ENCODE assay signal across 8 cellular contexts in the genomic region with DNA sequence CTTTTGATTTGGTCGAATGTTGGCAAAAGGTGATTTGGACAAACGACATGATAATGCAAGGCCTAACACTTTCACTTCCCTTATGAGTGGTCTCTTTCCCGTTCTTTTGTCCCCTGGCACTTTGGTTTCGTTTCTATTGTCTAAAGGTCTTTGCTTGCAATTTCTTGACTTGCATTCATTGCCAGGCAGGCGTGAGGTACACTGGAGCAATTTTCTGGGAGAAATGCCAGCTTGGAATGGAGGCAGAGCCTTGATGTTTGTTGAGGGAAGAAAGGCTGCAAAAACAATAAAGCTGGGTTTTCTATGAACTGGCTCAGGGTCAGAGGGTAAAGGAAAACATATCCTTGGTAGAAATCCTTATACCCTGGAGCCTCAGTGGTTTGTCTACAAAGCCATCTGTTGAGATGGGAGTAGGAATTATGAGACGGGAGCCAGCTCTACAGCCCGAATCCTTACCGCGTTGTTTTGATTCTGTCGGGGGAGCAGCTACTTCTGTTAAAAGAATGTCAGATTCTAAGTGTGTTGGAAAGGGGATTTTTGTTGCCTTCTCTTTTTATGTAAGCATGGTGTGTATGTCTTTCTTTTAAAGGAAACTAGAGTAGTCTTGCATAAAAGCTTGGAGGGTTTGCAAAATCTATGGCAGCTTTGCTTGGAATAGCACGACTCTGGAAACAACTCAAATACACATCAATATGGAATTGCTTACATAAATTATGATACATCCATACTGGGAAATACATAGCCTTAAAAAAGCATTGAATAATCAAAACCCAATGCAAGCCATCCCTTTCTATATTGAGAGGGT.
DNase-seq lines count a peak whose midpoint lies in the region; ATAC-seq and TF ChIP-seq lines count a peak whose summit lies in the region.

No MANE protein-coding gene starts in this region.

- intact Hi-C loops in activated CD4-positive, alpha-beta T cell treated with anti-CD3 and anti-CD28 coated beads, Interleukin-2, amount 10 ng/mL, durations not matched to agents 24 days and 14 days (cut with micrococcal nuclease), result loop anchor here (10.0 kb wide), 1 partner anchor 155 kb away; a partner anchor contains a TSS
- intact Hi-C loops in prostate gland (cut with DNase I), result no loop called here

- H3K4me3 ChIP-seq in duodenal mucosa (ENCODE audit: low read depth in 1 of 2, low read length in 2 of 2), result peak overlapping the region; percentile 18 to 74
- no peak overlapping the region for H3K4me3 ChIP-seq in prostate gland

- H3K9me3 ChIP-seq in duodenal mucosa (ENCODE audit: control insufficient read depth in 1 of 2, low read length in 2 of 2) (no peaks in the 10 kb centered on the region), prostate gland (no peaks in the 10 kb centered on the region)

- H3K36me3 ChIP-seq in duodenal mucosa (ENCODE audit: control insufficient read depth in 1 of 2, insufficient read depth in 2 of 2, low read length in 2 of 2) (no peaks in the 10 kb centered on the region), prostate gland (no peaks in the 10 kb centered on the region)

- H3K4me1 Mint-ChIP-seq in activated CD4-positive, alpha-beta T cell treated with anti-CD3 and anti-CD28 coated beads, Interleukin-2, amount 10 ng/mL, durations not matched to agents 24 days and 14 days, result peaks cover 7% of the 10 kb centered on the region

- no peak for ATAC-seq in HG03097 (IDR thresholded peaks at IDR 0.05; ENCODE audit: low FRiP score, unreplicated experiment)
- no peak for ATAC-seq in GM18519 (IDR thresholded peaks at IDR 0.05; ENCODE audit: low FRiP score, unreplicated experiment)
- no peak for ATAC-seq in GM21515 (IDR thresholded peaks at IDR 0.05; ENCODE audit: unreplicated experiment)

- H3K27me3 ChIP-seq in duodenal mucosa (ENCODE audit: control insufficient read depth in 1 of 2, insufficient read depth in 2 of 2, low read length in 2 of 2) (peaks cover 4 to 10% of the 10 kb centered on the region in 2 donors), prostate gland (replicated peaks; ENCODE audit: insufficient read depth) (no peaks in the 10 kb centered on the region)

- H3K36me3 Mint-ChIP-seq in activated CD4-positive, alpha-beta T cell treated with anti-CD3 and anti-CD28 coated beads, Interleukin-2, amount 10 ng/mL, durations not matched to agents 24 days and 14 days (ENCODE audit: low read depth), result no peaks in the 10 kb centered on the region

- TF ChIP-seq CTCF in prostate gland (IDR thresholded peaks at IDR 0.05), result no peak

- H3K27ac ChIP-seq in duodenal mucosa (ENCODE audit: low read depth, low read length) (no peak overlapping the region), prostate gland (no peak overlapping the region)

- no peak overlapping the region for H3K27ac Mint-ChIP-seq in activated CD4-positive, alpha-beta T cell treated with anti-CD3 and anti-CD28 coated beads, Interleukin-2, amount 10 ng/mL, durations not matched to agents 24 days and 14 days

- H3K27me3 Mint-ChIP-seq in activated CD4-positive, alpha-beta T cell treated with anti-CD3 and anti-CD28 coated beads, Interleukin-2, amount 10 ng/mL, durations not matched to agents 24 days and 14 days, result peaks cover 53% of the 10 kb centered on the region

- TF ChIP-seq POLR2A in prostate gland (IDR thresholded peaks at IDR 0.05), result no peak

- 34% methylated on average over 11 of the region's 11 CpGs for WGBS in prostate gland

- H3K9ac ChIP-seq in duodenal mucosa (ENCODE audit: low read depth in 1 of 2, low read length in 2 of 2), result no peak overlapping the region

- H3K4me1 ChIP-seq in duodenal mucosa (ENCODE audit: control insufficient read depth in 1 of 2, insufficient read depth in 2 of 2, low read length in 2 of 2), result peaks cover 22 to 28% of the 10 kb centered on the region in 2 donors
- no peaks in the 10 kb centered on the region for H3K4me1 ChIP-seq in prostate gland (replicated peaks)

- DNase-seq in activated CD4-positive, alpha-beta T cell treated with anti-CD3 and anti-CD28 coated beads, Interleukin-2, amount 10 ng/mL, durations not matched to agents 24 days and 14 days, result peak; percentile 43
- no peak for DNase-seq in activated CD4-positive, alpha-beta T cell treated with anti-CD3 and anti-CD28 coated beads, Interleukin-2, amount 50 U/mL, for 4 hours
- DNase-seq in NCI-H345 treated with DMSO at 0.1 percent for 48 hours (lab: John Stamatoyannopoulos, UW; ENCODE audit: unreplicated experiment) (peak; percentile 52), prostate gland (ENCODE audit: low spot score) (peak; percentile 56)

- H3K4me3 Mint-ChIP-seq in activated CD4-positive, alpha-beta T cell treated with anti-CD3 and anti-CD28 coated beads, Interleukin-2, amount 10 ng/mL, durations not matched to agents 24 days and 14 days, result peak overlapping the region; percentile 86

- no peaks in the 10 kb centered on the region for H3K9me3 Mint-ChIP-seq in activated CD4-positive, alpha-beta T cell treated with anti-CD3 and anti-CD28 coated beads, Interleukin-2, amount 10 ng/mL, durations not matched to agents 24 days and 14 days

Comparison
In these comparisons a context has a peak if more than half of its experiments do, and no peak if none do; other contexts are left out.
1. DNase-seq: peak in activated CD4-positive, alpha-beta T cell treated with anti-CD3 and anti-CD28 coated beads, Interleukin-2, amount 10 ng/mL, durations not matched to agents 24 days and 14 days (single experiment), NCI-H345 treated with DMSO at 0.1 percent for 48 hours (single experiment) and prostate gland (single experiment); none in activated CD4-positive, alpha-beta T cell treated with anti-CD3 and anti-CD28 coated beads, Interleukin-2, amount 50 U/mL, for 4 hours (0 of 2).
2. H3K4me3 ChIP-seq: peak in duodenal mucosa (2 of 2); none in prostate gland (0 of 2).